1 cellular context compared by ENCODE assay signal in genomic region chr11:87037450-87038234, GRCh38.
A peak's percentile ranks its signal among the peaks of the same experiment; 100 is the strongest.
TF ChIP-seq lines count a peak whose summit lies in the region.

TSS of gene TMEM135 (plus strand) at chr11:87037934. CDS start at chr11:87038046, 112 bp downstream.

TF ChIP-seq in HepG2, 621 proteins besides CTCF, POLR2A, EP300 and RAD21 (continued from another document):
- TF ChIP-seq, protein P1, sequence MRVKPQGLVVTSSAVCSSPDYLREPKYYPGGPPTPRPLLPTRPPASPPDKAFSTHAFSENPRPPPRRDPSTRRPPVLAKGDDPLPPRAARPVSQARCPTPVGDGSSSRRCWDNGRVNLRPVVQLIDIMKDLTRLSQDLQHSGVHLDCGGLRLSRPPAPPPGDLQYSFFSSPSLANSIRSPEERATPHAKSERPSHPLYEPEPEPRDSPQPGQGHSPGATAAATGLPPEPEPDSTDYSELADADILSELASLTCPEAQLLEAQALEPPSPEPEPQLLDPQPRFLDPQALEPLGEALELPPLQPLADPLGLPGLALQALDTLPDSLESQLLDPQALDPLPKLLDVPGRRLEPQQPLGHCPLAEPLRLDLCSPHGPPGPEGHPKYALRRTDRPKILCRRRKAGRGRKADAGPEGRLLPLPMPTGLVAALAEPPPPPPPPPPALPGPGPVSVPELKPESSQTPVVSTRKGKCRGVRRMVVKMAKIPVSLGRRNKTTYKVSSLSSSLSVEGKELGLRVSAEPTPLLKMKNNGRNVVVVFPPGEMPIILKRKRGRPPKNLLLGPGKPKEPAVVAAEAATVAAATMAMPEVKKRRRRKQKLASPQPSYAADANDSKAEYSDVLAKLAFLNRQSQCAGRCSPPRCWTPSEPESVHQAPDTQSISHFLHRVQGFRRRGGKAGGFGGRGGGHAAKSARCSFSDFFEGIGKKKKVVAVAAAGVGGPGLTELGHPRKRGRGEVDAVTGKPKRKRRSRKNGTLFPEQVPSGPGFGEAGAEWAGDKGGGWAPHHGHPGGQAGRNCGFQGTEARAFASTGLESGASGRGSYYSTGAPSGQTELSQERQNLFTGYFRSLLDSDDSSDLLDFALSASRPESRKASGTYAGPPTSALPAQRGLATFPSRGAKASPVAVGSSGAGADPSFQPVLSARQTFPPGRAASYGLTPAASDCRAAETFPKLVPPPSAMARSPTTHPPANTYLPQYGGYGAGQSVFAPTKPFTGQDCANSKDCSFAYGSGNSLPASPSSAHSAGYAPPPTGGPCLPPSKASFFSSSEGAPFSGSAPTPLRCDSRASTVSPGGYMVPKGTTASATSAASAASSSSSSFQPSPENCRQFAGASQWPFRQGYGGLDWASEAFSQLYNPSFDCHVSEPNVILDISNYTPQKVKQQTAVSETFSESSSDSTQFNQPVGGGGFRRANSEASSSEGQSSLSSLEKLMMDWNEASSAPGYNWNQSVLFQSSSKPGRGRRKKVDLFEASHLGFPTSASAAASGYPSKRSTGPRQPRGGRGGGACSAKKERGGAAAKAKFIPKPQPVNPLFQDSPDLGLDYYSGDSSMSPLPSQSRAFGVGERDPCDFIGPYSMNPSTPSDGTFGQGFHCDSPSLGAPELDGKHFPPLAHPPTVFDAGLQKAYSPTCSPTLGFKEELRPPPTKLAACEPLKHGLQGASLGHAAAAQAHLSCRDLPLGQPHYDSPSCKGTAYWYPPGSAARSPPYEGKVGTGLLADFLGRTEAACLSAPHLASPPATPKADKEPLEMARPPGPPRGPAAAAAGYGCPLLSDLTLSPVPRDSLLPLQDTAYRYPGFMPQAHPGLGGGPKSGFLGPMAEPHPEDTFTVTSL (CRISPR knock-in tag; IDR thresholded peaks at IDR 0.05; ENCODE audit: borderline replicate concordance): no peak
- TF ChIP-seq, protein P2, sequence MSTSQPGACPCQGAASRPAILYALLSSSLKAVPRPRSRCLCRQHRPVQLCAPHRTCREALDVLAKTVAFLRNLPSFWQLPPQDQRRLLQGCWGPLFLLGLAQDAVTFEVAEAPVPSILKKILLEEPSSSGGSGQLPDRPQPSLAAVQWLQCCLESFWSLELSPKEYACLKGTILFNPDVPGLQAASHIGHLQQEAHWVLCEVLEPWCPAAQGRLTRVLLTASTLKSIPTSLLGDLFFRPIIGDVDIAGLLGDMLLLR (CRISPR knock-in tag; IDR thresholded peaks at IDR 0.05): no peak
- TF ChIP-seq MBD4 (IDR thresholded peaks at IDR 0.05; ENCODE audit: borderline replicate concordance, low read length) (no peak), ZNF367 (CRISPR knock-in tag; IDR thresholded peaks at IDR 0.05; ENCODE audit: borderline replicate concordance) (no peak), MBNL3 (CRISPR knock-in tag; conservative IDR thresholded peaks at IDR 0.05) (no peak), SSRP1 (CRISPR knock-in tag; IDR thresholded peaks at IDR 0.05) (no peak), THAP11 (CRISPR knock-in tag; IDR thresholded peaks at IDR 0.05) (peak; percentile 72; the same call in 1 of the 2 replicates), GPN1 (CRISPR knock-in tag; IDR thresholded peaks at IDR 0.05; ENCODE audit: borderline replicate concordance) (no peak), TGIF2 (CRISPR knock-in tag; IDR thresholded peaks at IDR 0.05) (peak; percentile 33), ERF (CRISPR knock-in tag; IDR thresholded peaks at IDR 0.05) (peak; percentile 88), PLRG1 (conservative IDR thresholded peaks at IDR 0.05) (no peak), ZNF674 (CRISPR knock-in tag; IDR thresholded peaks at IDR 0.05; ENCODE audit: low read depth) (0 out of 2 replicates have a peak, but pooled peaks have one; percentile 19), SP5 (CRISPR knock-in tag; IDR thresholded peaks at IDR 0.05; ENCODE audit: borderline replicate concordance, low read depth) (peak; percentile 96), ZNF136 (CRISPR knock-in tag; IDR thresholded peaks at IDR 0.05; ENCODE audit: low read depth) (no peak), SKI (IDR thresholded peaks at IDR 0.05; ENCODE audit: partially characterized antibody) (peak; percentile 87), ZNF768 (CRISPR knock-in tag; IDR thresholded peaks at IDR 0.05) (peak; percentile 68; the same call in 1 of the 2 replicates), ZNF761 (CRISPR knock-in tag; conservative IDR thresholded peaks at IDR 0.05) (0 out of 2 replicates have a peak, but pooled peaks have one; percentile 59), SRY (CRISPR knock-in tag; IDR thresholded peaks at IDR 0.05) (peak; percentile 69; the same call in 1 of the 2 replicates), ZNF460 (CRISPR knock-in tag; IDR thresholded peaks at IDR 0.05; ENCODE audit: borderline replicate concordance) (peak; percentile 23; the same call in 1 of the 2 replicates), TSC22D2 (CRISPR knock-in tag; IDR thresholded peaks at IDR 0.05; ENCODE audit: borderline replicate concordance) (0 out of 2 replicates have a peak, but pooled peaks have one; percentile 56)
- TF ChIP-seq, protein P3, sequence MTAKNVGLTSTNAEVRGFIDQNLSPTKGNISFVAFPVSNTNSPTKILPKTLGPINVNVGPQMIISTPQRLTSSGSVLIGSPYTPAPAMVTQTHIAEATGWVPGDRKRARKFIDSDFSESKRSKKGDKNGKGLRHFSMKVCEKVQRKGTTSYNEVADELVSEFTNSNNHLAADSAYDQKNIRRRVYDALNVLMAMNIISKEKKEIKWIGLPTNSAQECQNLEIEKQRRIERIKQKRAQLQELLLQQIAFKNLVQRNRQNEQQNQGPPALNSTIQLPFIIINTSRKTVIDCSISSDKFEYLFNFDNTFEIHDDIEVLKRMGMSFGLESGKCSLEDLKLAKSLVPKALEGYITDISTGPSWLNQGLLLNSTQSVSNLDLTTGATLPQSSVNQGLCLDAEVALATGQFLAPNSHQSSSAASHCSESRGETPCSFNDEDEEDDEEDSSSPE (CRISPR knock-in tag; IDR thresholded peaks at IDR 0.05): peak; percentile 72
- TF ChIP-seq, protein P4, sequence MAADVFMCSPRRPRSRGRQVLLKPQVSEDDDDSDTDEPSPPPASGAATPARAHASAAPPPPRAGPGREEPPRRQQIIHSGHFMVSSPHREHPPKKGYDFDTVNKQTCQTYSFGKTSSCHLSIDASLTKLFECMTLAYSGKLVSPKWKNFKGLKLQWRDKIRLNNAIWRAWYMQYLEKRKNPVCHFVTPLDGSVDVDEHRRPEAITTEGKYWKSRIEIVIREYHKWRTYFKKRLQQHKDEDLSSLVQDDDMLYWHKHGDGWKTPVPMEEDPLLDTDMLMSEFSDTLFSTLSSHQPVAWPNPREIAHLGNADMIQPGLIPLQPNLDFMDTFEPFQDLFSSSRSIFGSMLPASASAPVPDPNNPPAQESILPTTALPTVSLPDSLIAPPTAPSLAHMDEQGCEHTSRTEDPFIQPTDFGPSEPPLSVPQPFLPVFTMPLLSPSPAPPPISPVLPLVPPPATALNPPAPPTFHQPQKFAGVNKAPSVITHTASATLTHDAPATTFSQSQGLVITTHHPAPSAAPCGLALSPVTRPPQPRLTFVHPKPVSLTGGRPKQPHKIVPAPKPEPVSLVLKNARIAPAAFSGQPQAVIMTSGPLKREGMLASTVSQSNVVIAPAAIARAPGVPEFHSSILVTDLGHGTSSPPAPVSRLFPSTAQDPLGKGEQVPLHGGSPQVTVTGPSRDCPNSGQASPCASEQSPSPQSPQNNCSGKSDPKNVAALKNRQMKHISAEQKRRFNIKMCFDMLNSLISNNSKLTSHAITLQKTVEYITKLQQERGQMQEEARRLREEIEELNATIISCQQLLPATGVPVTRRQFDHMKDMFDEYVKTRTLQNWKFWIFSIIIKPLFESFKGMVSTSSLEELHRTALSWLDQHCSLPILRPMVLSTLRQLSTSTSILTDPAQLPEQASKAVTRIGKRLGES (CRISPR knock-in tag; IDR thresholded peaks at IDR 0.05; ENCODE audit: borderline replicate concordance): no peak
- TF ChIP-seq, protein P5, sequence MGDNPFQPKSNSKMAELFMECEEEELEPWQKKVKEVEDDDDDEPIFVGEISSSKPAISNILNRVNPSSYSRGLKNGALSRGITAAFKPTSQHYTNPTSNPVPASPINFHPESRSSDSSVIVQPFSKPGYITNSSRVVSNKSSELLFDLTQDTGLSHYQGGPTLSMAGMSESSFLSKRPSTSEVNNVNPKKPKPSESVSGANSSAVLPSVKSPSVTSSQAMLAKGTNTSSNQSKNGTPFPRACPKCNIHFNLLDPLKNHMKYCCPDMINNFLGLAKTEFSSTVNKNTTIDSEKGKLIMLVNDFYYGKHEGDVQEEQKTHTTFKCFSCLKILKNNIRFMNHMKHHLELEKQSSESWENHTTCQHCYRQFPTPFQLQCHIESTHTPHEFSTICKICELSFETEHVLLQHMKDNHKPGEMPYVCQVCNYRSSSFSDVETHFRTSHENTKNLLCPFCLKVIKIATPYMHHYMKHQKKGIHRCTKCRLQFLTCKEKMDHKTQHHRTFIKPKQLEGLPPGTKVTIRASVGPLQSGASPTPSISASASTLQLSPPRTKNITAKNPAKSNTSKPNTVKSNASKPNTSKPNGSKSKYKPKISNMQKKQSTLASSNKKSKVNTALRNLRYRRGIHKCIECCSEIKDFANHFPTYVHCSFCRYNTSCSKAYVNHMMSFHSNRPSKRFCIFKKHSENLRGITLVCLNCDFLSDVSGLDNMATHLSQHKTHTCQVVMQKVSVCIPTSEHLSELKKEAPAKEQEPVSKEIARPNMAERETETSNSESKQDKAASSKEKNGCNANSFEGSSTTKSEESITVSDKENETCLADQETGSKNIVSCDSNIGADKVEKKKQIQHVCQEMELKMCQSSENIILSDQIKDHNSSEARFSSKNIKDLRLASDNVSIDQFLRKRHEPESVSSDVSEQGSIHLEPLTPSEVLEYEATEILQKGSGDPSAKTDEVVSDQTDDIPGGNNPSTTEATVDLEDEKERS (CRISPR knock-in tag; IDR thresholded peaks at IDR 0.05): peak; percentile 63; the same call in 1 of the 2 replicates
- TF ChIP-seq, protein P6, sequence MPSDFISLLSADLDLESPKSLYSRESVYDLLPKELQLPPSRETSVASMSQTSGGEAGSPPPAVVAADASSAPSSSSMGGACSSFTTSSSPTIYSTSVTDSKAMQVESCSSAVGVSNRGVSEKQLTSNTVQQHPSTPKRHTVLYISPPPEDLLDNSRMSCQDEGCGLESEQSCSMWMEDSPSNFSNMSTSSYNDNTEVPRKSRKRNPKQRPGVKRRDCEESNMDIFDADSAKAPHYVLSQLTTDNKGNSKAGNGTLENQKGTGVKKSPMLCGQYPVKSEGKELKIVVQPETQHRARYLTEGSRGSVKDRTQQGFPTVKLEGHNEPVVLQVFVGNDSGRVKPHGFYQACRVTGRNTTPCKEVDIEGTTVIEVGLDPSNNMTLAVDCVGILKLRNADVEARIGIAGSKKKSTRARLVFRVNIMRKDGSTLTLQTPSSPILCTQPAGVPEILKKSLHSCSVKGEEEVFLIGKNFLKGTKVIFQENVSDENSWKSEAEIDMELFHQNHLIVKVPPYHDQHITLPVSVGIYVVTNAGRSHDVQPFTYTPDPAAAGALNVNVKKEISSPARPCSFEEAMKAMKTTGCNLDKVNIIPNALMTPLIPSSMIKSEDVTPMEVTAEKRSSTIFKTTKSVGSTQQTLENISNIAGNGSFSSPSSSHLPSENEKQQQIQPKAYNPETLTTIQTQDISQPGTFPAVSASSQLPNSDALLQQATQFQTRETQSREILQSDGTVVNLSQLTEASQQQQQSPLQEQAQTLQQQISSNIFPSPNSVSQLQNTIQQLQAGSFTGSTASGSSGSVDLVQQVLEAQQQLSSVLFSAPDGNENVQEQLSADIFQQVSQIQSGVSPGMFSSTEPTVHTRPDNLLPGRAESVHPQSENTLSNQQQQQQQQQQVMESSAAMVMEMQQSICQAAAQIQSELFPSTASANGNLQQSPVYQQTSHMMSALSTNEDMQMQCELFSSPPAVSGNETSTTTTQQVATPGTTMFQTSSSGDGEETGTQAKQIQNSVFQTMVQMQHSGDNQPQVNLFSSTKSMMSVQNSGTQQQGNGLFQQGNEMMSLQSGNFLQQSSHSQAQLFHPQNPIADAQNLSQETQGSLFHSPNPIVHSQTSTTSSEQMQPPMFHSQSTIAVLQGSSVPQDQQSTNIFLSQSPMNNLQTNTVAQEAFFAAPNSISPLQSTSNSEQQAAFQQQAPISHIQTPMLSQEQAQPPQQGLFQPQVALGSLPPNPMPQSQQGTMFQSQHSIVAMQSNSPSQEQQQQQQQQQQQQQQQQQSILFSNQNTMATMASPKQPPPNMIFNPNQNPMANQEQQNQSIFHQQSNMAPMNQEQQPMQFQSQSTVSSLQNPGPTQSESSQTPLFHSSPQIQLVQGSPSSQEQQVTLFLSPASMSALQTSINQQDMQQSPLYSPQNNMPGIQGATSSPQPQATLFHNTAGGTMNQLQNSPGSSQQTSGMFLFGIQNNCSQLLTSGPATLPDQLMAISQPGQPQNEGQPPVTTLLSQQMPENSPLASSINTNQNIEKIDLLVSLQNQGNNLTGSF (CRISPR knock-in tag; IDR thresholded peaks at IDR 0.05): no peak
- TF ChIP-seq, protein P7, sequence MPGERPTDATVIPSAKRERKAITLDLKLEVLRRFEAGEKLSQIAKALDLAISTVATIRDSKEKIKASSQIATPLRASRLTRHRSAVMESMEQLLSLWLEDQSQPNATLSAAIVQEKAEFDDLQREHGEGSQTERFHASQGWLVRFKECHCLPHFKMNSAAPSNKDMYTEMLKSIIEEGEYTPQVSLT (CRISPR knock-in tag; IDR thresholded peaks at IDR 0.05; ENCODE audit: borderline replicate concordance, low read depth): no peak
- TF ChIP-seq, protein P8, sequence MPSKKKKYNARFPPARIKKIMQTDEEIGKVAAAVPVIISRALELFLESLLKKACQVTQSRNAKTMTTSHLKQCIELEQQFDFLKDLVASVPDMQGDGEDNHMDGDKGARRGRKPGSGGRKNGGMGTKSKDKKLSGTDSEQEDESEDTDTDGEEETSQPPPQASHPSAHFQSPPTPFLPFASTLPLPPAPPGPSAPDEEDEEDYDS (CRISPR knock-in tag; IDR thresholded peaks at IDR 0.05): peak; percentile 93
- TF ChIP-seq, protein P9, sequence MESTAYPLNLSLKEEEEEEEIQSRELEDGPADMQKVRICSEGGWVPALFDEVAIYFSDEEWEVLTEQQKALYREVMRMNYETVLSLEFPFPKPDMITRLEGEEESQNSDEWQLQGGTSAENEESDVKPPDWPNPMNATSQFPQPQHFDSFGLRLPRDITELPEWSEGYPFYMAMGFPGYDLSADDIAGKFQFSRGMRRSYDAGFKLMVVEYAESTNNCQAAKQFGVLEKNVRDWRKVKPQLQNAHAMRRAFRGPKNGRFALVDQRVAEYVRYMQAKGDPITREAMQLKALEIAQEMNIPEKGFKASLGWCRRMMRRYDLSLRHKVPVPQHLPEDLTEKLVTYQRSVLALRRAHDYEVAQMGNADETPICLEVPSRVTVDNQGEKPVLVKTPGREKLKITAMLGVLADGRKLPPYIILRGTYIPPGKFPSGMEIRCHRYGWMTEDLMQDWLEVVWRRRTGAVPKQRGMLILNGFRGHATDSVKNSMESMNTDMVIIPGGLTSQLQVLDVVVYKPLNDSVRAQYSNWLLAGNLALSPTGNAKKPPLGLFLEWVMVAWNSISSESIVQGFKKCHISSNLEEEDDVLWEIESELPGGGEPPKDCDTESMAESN (CRISPR knock-in tag; conservative IDR thresholded peaks at IDR 0.05): peak; percentile 58; the same call in 1 of the 2 replicates
